ENCODE assay signal across 20 cellular contexts in genomic region chr14:73719791-73720190, GRCh38. TPM values are rescaled to one million over a fixed set of nuclear protein-coding genes. Genes with fewer than 3 reads are reported as not detected.
DNase-seq lines count a peak whose midpoint lies in the region; ATAC-seq and TF ChIP-seq lines count a peak whose summit lies in the region.
"Had no signal": no experiment of that assay in that cellular context is flagged by ENCODE, and none has a peak within 500 bp of the region (broad histone marks: within the 10 kb centered on the region; RNA-seq: fewer than 3 reads in every experiment).

No MANE protein-coding gene starts in this region.

- peaks cover 13% of the 10 kb centered on the region for H3K4me1 Mint-ChIP-seq in activated CD8-positive, alpha-beta T cell treated with anti-CD3 and anti-CD28 coated beads, Interleukin-2, amount 10 ng/mL, durations not matched to agents 7 days and 5 days (ENCODE audit: low read depth)
- peaks cover 13 to 27% of the 10 kb centered on the region in 2 donors for H3K4me1 Mint-ChIP-seq in stimulated activated naive B cell treated with anti-CD40 and anti-IgM and Interleukin-4, amounts not matched to agents 10 μg/mL and 1 μg/mL and 100 μg/mL, for 72 hours
- H3K4me1 Mint-ChIP-seq: memory B cell had no signal

- POLR2A ChIA-PET in activated CD8-positive, alpha-beta T cell treated with anti-CD3 and anti-CD28 coated beads, Interleukin-2, amount 10 ng/mL, durations not matched to agents 7 days and 5 days (lab: Charles Lee), result no interaction called here

- peaks cover 12% of the 10 kb centered on the region for H3K36me3 ChIP-seq in HUES64 (ENCODE audit: insufficient read depth, low read length)
- H3K36me3 ChIP-seq in right lobe of liver, result peaks cover 4 to 48% (median 23%) of the 10 kb centered on the region in 4 donors

- no peaks in the 10 kb centered on the region for H3K9me3 ChIP-seq in HUES64 (ENCODE audit: insufficient read depth, low read depth, low read length)
- H3K9me3 ChIP-seq in right lobe of liver, result no peaks in the 10 kb centered on the region
- H3K9me3 ChIP-seq: BE2C, heart right ventricle, thoracic aorta had no signal

- peak overlapping the region; percentile 12 for H3K27ac Mint-ChIP-seq in activated CD8-positive, alpha-beta T cell treated with anti-CD3 and anti-CD28 coated beads, Interleukin-2, amount 10 ng/mL, durations not matched to agents 7 days and 5 days
- peak overlapping the region; percentile 67 for H3K27ac Mint-ChIP-seq in stimulated activated naive B cell treated with anti-CD40 and anti-IgM and Interleukin-4, amounts not matched to agents 10 μg/mL and 1 μg/mL and 100 μg/mL, for 72 hours
- H3K27ac Mint-ChIP-seq: activated naive CD8-positive, alpha-beta T cell treated with anti-CD3 and anti-CD28 coated beads, Interleukin-2, amount 10 ng/mL, durations not matched to agents 7 days and 5 days; memory B cell had no signal

- no peak for TF ChIP-seq CTCF in right lobe of liver (IDR thresholded peaks at IDR 0.05)

- no peak overlapping the region for H3K4me3 ChIP-seq in HUES64 (ENCODE audit: low read length)
- no peak overlapping the region for H3K4me3 ChIP-seq in right lobe of liver
- H3K4me3 ChIP-seq: heart right ventricle, PC-9, thoracic aorta had no signal

- H3K27me3 ChIP-seq in HUES64 (ENCODE audit: insufficient read depth, low read length), result peaks cover 13% of the 10 kb centered on the region; the same call in 1 of the 2 replicates
- H3K27me3 ChIP-seq in right lobe of liver, result no peaks in the 10 kb centered on the region
- H3K27me3 ChIP-seq: BE2C, heart right ventricle had no signal

- CTCF ChIA-PET in activated CD8-positive, alpha-beta T cell treated with anti-CD3 and anti-CD28 coated beads, Interleukin-2, amount 10 ng/mL, durations not matched to agents 7 days and 5 days (lab: Charles Lee), result no interaction called here

- no peak for DNase-seq in activated CD8-positive, alpha-beta T cell treated with anti-CD3 and anti-CD28 coated beads, Interleukin-2, amount 10 ng/mL, durations not matched to agents 7 days and 5 days
- DNase-seq in right lobe of liver (peak in 2 of 3 donors; percentile 33 to 80), GF-D8 (lab: John Stamatoyannopoulos, UW) (no peak)
- DNase-seq in stimulated activated naive B cell treated with anti-CD40 and anti-IgM and Interleukin-4, amounts not matched to agents 10 μg/mL and 1 μg/mL and 100 μg/mL, for 72 hours, result no peak
- DNase-seq: activated CD4-positive, alpha-beta T cell treated with anti-CD3 and anti-CD28 coated beads for 48 hours; activated naive CD8-positive, alpha-beta T cell treated with anti-CD3 and anti-CD28 coated beads, Interleukin-2, amount 10 ng/mL, durations not matched to agents 7 days and 5 days; activated T-cell treated with anti-CD3 and anti-CD28 coated beads for 4 hours; BE2C; Calu3; heart right ventricle; KG1; NCI-H526 treated with DMSO at 0.1 percent for 48 hours; occipital lobe; PC-9; stimulated activated CD4-positive, alpha-beta T cell treated with anti-CD3 and anti-CD28 coated beads, Interleukin-2, amount 100 ng/mL, for 48 hours had no signal

- 88% methylated on average over 8 of the region's 8 CpGs for WGBS in HUES64
- whole genome bisulfite sequencing in right lobe of liver (ENCODE audit: insufficient coverage, low coverage, low lambda C conversion rate, missing lambda C conversion rate), result 64% methylated on average over 5 of the region's 8 CpGs

- no peak for TF ChIP-seq POLR2A in right lobe of liver (IDR thresholded peaks at IDR 0.05)

- intact Hi-C loops in right lobe of liver (cut with DNase I), result loop anchor here in 1 of 2 donors (10.0 kb wide), 1 partner anchor 85 kb away; no protein-coding TSS in a partner anchor

- H3K27ac ChIP-seq in HUES64 (ENCODE audit: low read depth, low read length) (peak overlapping the region; percentile 61; the same call in 1 of the 2 replicates), right lobe of liver (no peak overlapping the region)
- H3K27ac ChIP-seq: PC-9, thoracic aorta had no signal

- no peaks in the 10 kb centered on the region for H3K9me3 Mint-ChIP-seq in activated CD8-positive, alpha-beta T cell treated with anti-CD3 and anti-CD28 coated beads, Interleukin-2, amount 10 ng/mL, durations not matched to agents 7 days and 5 days (ENCODE audit: insufficient read depth)
- no peaks in the 10 kb centered on the region for H3K9me3 Mint-ChIP-seq in stimulated activated naive B cell treated with anti-CD40 and anti-IgM and Interleukin-4, amounts not matched to agents 10 μg/mL and 1 μg/mL and 100 μg/mL, for 72 hours
- H3K9me3 Mint-ChIP-seq: activated naive CD8-positive, alpha-beta T cell treated with anti-CD3 and anti-CD28 coated beads, Interleukin-2, amount 10 ng/mL, durations not matched to agents 7 days and 5 days; memory B cell had no signal

- H3K27me3 Mint-ChIP-seq in activated CD8-positive, alpha-beta T cell treated with anti-CD3 and anti-CD28 coated beads, Interleukin-2, amount 10 ng/mL, durations not matched to agents 7 days and 5 days (ENCODE audit: low read depth), result no peaks in the 10 kb centered on the region
- no peaks in the 10 kb centered on the region for H3K27me3 Mint-ChIP-seq in stimulated activated naive B cell treated with anti-CD40 and anti-IgM and Interleukin-4, amounts not matched to agents 10 μg/mL and 1 μg/mL and 100 μg/mL, for 72 hours
- H3K27me3 Mint-ChIP-seq: activated naive CD8-positive, alpha-beta T cell treated with anti-CD3 and anti-CD28 coated beads, Interleukin-2, amount 10 ng/mL, durations not matched to agents 7 days and 5 days; memory B cell had no signal

- no peak overlapping the region for H3K4me3 Mint-ChIP-seq in activated CD8-positive, alpha-beta T cell treated with anti-CD3 and anti-CD28 coated beads, Interleukin-2, amount 10 ng/mL, durations not matched to agents 7 days and 5 days
- no peak overlapping the region for H3K4me3 Mint-ChIP-seq in stimulated activated naive B cell treated with anti-CD40 and anti-IgM and Interleukin-4, amounts not matched to agents 10 μg/mL and 1 μg/mL and 100 μg/mL, for 72 hours
- H3K4me3 Mint-ChIP-seq: activated naive CD8-positive, alpha-beta T cell treated with anti-CD3 and anti-CD28 coated beads, Interleukin-2, amount 10 ng/mL, durations not matched to agents 7 days and 5 days; memory B cell had no signal

- peaks cover 64% of the 10 kb centered on the region for H3K36me3 Mint-ChIP-seq in activated CD8-positive, alpha-beta T cell treated with anti-CD3 and anti-CD28 coated beads, Interleukin-2, amount 10 ng/mL, durations not matched to agents 7 days and 5 days (ENCODE audit: low read depth)
- H3K36me3 Mint-ChIP-seq in stimulated activated naive B cell treated with anti-CD40 and anti-IgM and Interleukin-4, amounts not matched to agents 10 μg/mL and 1 μg/mL and 100 μg/mL, for 72 hours, result peaks cover 29 to 58% of the 10 kb centered on the region in 2 donors

- ATAC-seq in activated CD8-positive, alpha-beta T cell treated with anti-CD3 and anti-CD28 coated beads, Interleukin-2, amount 10 ng/mL, durations not matched to agents 7 days and 5 days, result no peak
- ATAC-seq in right lobe of liver, result peak; percentile 3 to 58 (median 20)
- no peak for ATAC-seq in stimulated activated naive B cell treated with anti-CD40 and anti-IgM and Interleukin-4, amounts not matched to agents 10 μg/mL and 1 μg/mL and 100 μg/mL, for 72 hours (replicated peaks)
- no peak for ATAC-seq in GM19035 (IDR thresholded peaks at IDR 0.05; ENCODE audit: unreplicated experiment)
- ATAC-seq in HG03135 (IDR thresholded peaks at IDR 0.05; ENCODE audit: unreplicated experiment), result no peak

- H3K4me1 ChIP-seq in HUES64 (ENCODE audit: insufficient read depth, low read length), result peaks cover 44% of the 10 kb centered on the region
- H3K4me1 ChIP-seq in right lobe of liver, result peaks cover 2 to 48% (median 15%) of the 10 kb centered on the region in 4 donors

- no peak overlapping the region for H3K9ac ChIP-seq in HUES64 (ENCODE audit: low read depth, low read length)

RNA-seq across cellular contexts. Expression of gene PNMA1, which starts 5.6 kb away (rescaled TPM):
- 42.4 TPM for polyA plus RNA-seq in HUES64 (2013, experiment 1 of 2)
- polyA plus RNA-seq in HUES64 (2013, experiment 2 of 2), result 43.4 TPM
- 10 to 100 TPM; 24.4 to 25.6 TPM for total RNA-seq in activated CD8-positive, alpha-beta T cell treated with anti-CD3 and anti-CD28 coated beads, Interleukin-2, amount 10 ng/mL, durations not matched to agents 7 days and 5 days
- total RNA-seq in right lobe of liver, result 1 to 10 TPM; 1.7 to 7.6 (median 3.7) TPM

Comparison
In these comparisons a context has a peak if more than half of its experiments do, and no peak if none do; other contexts are left out.
1. ATAC-seq: peak in right lobe of liver (4 of 4); none in activated CD8-positive, alpha-beta T cell treated with anti-CD3 and anti-CD28 coated beads, Interleukin-2, amount 10 ng/mL, durations not matched to agents 7 days and 5 days (single experiment), stimulated activated naive B cell treated with anti-CD40 and anti-IgM and Interleukin-4, amounts not matched to agents 10 μg/mL and 1 μg/mL and 100 μg/mL, for 72 hours (0 of 2), GM19035 (single experiment) and HG03135 (single experiment).
2. DNase-seq: peak in right lobe of liver (2 of 3); none in activated CD8-positive, alpha-beta T cell treated with anti-CD3 and anti-CD28 coated beads, Interleukin-2, amount 10 ng/mL, durations not matched to agents 7 days and 5 days (single experiment), stimulated activated naive B cell treated with anti-CD40 and anti-IgM and Interleukin-4, amounts not matched to agents 10 μg/mL and 1 μg/mL and 100 μg/mL, for 72 hours (single experiment) and GF-D8 (single experiment).